Comparison of ENCODE assay signal across 23 cellular contexts in the genomic region with DNA sequence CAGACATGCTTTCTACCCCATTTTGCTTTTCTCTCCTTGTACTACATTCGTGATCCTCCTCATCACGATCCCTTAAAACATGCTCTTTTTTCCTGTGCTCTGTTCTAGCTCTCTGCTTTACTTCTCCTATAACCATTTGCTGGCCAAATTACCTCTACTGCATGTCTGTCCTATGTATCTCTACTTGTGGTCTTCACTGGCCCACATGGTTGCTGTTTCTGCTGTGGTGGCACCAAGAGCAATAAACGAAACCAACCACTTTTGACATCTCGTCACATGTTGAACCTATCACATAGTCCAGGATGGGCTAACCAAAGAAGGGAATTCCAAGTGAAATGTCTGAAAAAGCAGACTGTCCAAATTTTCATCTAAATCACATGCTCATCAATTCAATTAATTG.
"Had no signal": no experiment of that assay in that cellular context is flagged by ENCODE, and none has a peak within 500 bp of the region (broad histone marks: within the 10 kb centered on the region; RNA-seq: fewer than 3 reads in every experiment).

No MANE protein-coding gene starts in this region.

- ATAC-seq: Panc1, PC-3 had no signal

- DNase-seq: Kasumi-1; KBM-7; NCI-H1092; NCI-H1105 treated with DMSO at 0.1 percent for 48 hours; NCI-H1417 treated with DMSO at 0.1 percent for 48 hours; NCI-H146; NCI-H1694 treated with DMSO at 0.1 percent for 48 hours; NCI-H1930; NCI-H2081; NCI-H2107; NCI-H226; NCI-H446; NCI-H510A; NCI-H524 treated with DMSO at 0.1 percent for 48 hours; NCI-H69; NCI-H774; NK-92 treated with Interleukin-12 subunit alpha and Interleukin-12 subunit beta, amount 100 ng/mL, for 24 hours; PC-3; SHP77; SK-N-SH; SW 1271 had no signal

- H3K9ac ChIP-seq: SK-N-SH had no signal

- H3K27ac ChIP-seq: RWPE1 had no signal

- H3K4me2 ChIP-seq: SK-N-SH had no signal

- H3K9me3 ChIP-seq: SK-N-SH had no signal
